In the genomic region with DNA sequence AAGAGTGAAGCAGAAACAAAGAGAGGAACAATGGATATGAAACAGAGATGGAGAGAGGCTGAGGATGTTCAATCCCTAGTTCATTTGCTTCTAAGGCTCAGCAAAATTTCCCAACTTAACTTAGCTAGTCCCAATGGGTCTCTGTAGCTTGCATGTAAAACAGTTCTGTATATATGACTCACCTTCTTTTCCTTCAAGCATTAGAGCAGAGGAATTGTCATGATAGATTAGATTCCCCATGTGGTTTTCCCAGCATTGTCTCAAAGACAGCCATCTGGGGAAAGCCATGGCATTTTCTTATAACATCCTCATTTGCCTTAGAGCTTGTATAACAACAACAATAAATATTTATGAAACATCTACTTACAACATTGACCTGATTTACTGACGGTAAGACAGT, we compare ENCODE assay signal across 16 cellular contexts.
"Had no signal": no experiment of that assay in that cellular context is flagged by ENCODE, and none has a peak within 500 bp of the region (broad histone marks: within the 10 kb centered on the region; RNA-seq: fewer than 3 reads in every experiment).

No MANE protein-coding gene starts in this region.

- ATAC-seq: natural killer cell, psoas muscle, sciatic nerve had no signal

- H3K4me1 Mint-ChIP-seq: activated B cell treated with CpG ODN at 0.5 μM for 24 hours, natural killer cell had no signal

- H3K27ac ChIP-seq: dorsolateral prefrontal cortex, psoas muscle, upper lobe of left lung had no signal

- H3K4me3 ChIP-seq: dorsolateral prefrontal cortex, lung, psoas muscle, upper lobe of left lung had no signal

- H3K27ac Mint-ChIP-seq: activated B cell treated with CpG ODN at 0.5 μM for 24 hours; activated T-helper 2 cell treated with anti-CD3 and anti-CD28 coated beads, Interferon-gamma antibody, Interleukin-2, Interleukin-4, amounts not matched to agents 10 μg/mL and 5 μg/mL and 100 μg/mL, durations not matched to agents 14 hours and 24 hours and 36 hours; natural killer cell had no signal

- H3K9me3 ChIP-seq: psoas muscle, upper lobe of left lung had no signal

- H3K4me3 Mint-ChIP-seq: activated B cell treated with CpG ODN at 0.5 μM for 24 hours, natural killer cell had no signal

- H3K27me3 ChIP-seq: upper lobe of left lung had no signal

- H3K9me3 Mint-ChIP-seq: activated T-helper 2 cell treated with anti-CD3 and anti-CD28 coated beads, Interferon-gamma antibody, Interleukin-2, Interleukin-4, amounts not matched to agents 10 μg/mL and 5 μg/mL and 100 μg/mL, durations not matched to agents 14 hours and 24 hours and 36 hours; natural killer cell had no signal

- DNase-seq: activated B cell treated with CpG ODN at 0.5 μM for 24 hours; activated CD4-positive, alpha-beta T cell treated with anti-CD3 and anti-CD28 coated beads, Interleukin-2, amount 50 U/mL, for 1 hour; activated naive CD4-positive, alpha-beta T cell treated with anti-CD3 and anti-CD28 coated beads, Interleukin-2, amount 50 U/mL, for 16 hours; amniotic stem cell; dorsolateral prefrontal cortex; hypothalamus; natural killer cell; occipital lobe; psoas muscle; stimulated activated CD4-positive, alpha-beta T cell treated with anti-CD3 and anti-CD28 coated beads, Interleukin-12 subunit alpha, Interleukin-12 subunit beta, amount 100 ng/mL, for 4 hours; stimulated activated naive CD4-positive, alpha-beta T cell; T-helper 2 cell; upper lobe of left lung had no signal

- H3K36me3 Mint-ChIP-seq: natural killer cell had no signal
